35 cellular contexts compared by ENCODE assay signal in the genomic region with DNA sequence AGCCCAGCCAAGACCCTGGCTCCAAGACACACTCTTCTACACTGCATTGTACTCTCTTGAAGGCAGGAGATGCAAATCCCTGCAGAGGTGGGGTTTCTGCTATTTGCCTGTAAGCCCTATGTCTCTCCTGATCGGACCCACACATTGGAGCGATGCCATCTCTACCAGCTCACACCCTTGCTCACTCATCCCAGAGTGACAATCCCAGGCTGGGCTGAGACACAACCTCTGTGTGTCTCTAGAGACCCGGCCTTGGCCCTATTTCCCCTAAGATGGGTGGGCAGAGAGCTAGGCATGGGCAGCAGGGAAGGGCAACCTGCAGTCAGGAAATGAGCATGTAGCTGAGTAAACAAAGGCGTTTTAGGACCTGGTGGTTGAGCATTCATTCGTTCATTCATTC. TPM values are rescaled to one million over a fixed set of nuclear protein-coding genes. Genes with fewer than 3 reads are reported as not detected.
"Had no signal": no experiment of that assay in that cellular context is flagged by ENCODE, and none has a peak within 500 bp of the region (broad histone marks: within the 10 kb centered on the region; RNA-seq: fewer than 3 reads in every experiment).

No MANE protein-coding gene starts in this region.

- H3K27ac Mint-ChIP-seq: activated B cell treated with CpG ODN at 0.5 μM for 24 hours; activated CD4-positive, alpha-beta memory T cell treated with anti-CD3 and anti-CD28 coated beads, Interleukin-2, amount 10 ng/mL, durations not matched to agents 7 days and 5 days; activated CD8-positive, alpha-beta memory T cell treated with anti-CD3 and anti-CD28 coated beads, Interleukin-2, amount 10 ng/mL, durations not matched to agents 7 days and 5 days; activated naive CD4-positive, alpha-beta T cell treated with anti-CD3 and anti-CD28 coated beads, Interleukin-2, amount 10 ng/mL, durations not matched to agents 7 days and 5 days; activated naive CD8-positive, alpha-beta T cell treated with anti-CD3 and anti-CD28 coated beads for 36 hours; T-cell; T-helper 17 cell had no signal

- FAIRE-seq: K562, RCC 7860 had no signal

- H3K4me3 ChIP-seq: ascending aorta, K562 had no signal

- H3K36me3 Mint-ChIP-seq: activated CD8-positive, alpha-beta memory T cell treated with anti-CD3 and anti-CD28 coated beads, Interleukin-2, amount 10 ng/mL, durations not matched to agents 7 days and 5 days; activated naive CD4-positive, alpha-beta T cell treated with anti-CD3 and anti-CD28 coated beads, Interleukin-2, amount 10 ng/mL, durations not matched to agents 7 days and 5 days; activated naive CD8-positive, alpha-beta T cell treated with anti-CD3 and anti-CD28 coated beads for 36 hours; T-cell had no signal

- H3K4me1 Mint-ChIP-seq: activated B cell treated with CpG ODN at 0.5 μM for 24 hours; activated CD4-positive, alpha-beta memory T cell treated with anti-CD3 and anti-CD28 coated beads, Interleukin-2, amount 10 ng/mL, durations not matched to agents 7 days and 5 days; activated CD8-positive, alpha-beta memory T cell treated with anti-CD3 and anti-CD28 coated beads, Interleukin-2, amount 10 ng/mL, durations not matched to agents 7 days and 5 days; activated naive CD4-positive, alpha-beta T cell treated with anti-CD3 and anti-CD28 coated beads, Interleukin-2, amount 10 ng/mL, durations not matched to agents 7 days and 5 days; activated naive CD8-positive, alpha-beta T cell treated with anti-CD3 and anti-CD28 coated beads for 36 hours; T-cell; T-helper 17 cell had no signal

- H3K27me3 ChIP-seq: ascending aorta had no signal

- H3K9me3 ChIP-seq: ascending aorta had no signal

- ATAC-seq: activated CD8-positive, alpha-beta memory T cell treated with anti-CD3 and anti-CD28 coated beads, Interleukin-2, amount 10 ng/mL, durations not matched to agents 7 days and 5 days; Right ventricle myocardium inferior; SK-N-SH treated with all-trans-retinoic acid at 6 μM for 48 hours; T-cell; T-helper 17 cell had no signal

- DNase-seq: activated B cell treated with CpG ODN at 0.5 μM for 24 hours; activated CD4-positive, alpha-beta memory T cell treated with anti-CD3 and anti-CD28 coated beads, Interleukin-2, amount 10 ng/mL, durations not matched to agents 7 days and 5 days; activated CD4-positive, alpha-beta T cell treated with anti-CD3 and anti-CD28 coated beads for 4 hours; activated CD4-positive, CD25-positive, alpha-beta regulatory T cell treated with anti-CD3 and anti-CD28 coated beads, Interleukin-2, amount 50 U/mL, for 72 hours; activated CD8-positive, alpha-beta memory T cell treated with anti-CD3 and anti-CD28 coated beads for 24 hours; activated CD8-positive, alpha-beta memory T cell treated with anti-CD3 and anti-CD28 coated beads, Interleukin-2, amount 10 ng/mL, durations not matched to agents 7 days and 5 days; activated CD8-positive, alpha-beta memory T cell treated with anti-CD3 and anti-CD28 coated beads, Interleukin-2, amount 50 U/mL, for 48 hours; activated effector memory CD4-positive, alpha-beta T cell treated with Interleukin-2 at 50 U/mL for 16 hours; activated naive CD4-positive, alpha-beta T cell treated with anti-CD3 and anti-CD28 coated beads, Interleukin-2, amount 10 ng/mL, durations not matched to agents 7 days and 5 days; activated naive CD8-positive, alpha-beta T cell treated with anti-CD3 and anti-CD28 coated beads for 36 hours; activated T-cell treated with anti-CD3 and anti-CD28 coated beads, Interleukin-2, amount 50 U/mL, for 48 hours; amygdala; central memory CD4-positive, alpha-beta T cell; NCI-H1105; NCI-H1417 treated with DMSO at 0.1 percent for 48 hours; NCI-H187 treated with DMSO at 0.1 percent for 48 hours; NCI-H2081; NCI-H226; NCI-H446 treated with DMSO at 0.1 percent for 48 hours; NCI-H524; NCI-H748 treated with DMSO at 0.1 percent for 48 hours; NK-92 treated with Interleukin-12 subunit alpha and Interleukin-12 subunit beta, amount 100 ng/mL, for 24 hours; SIG-M5; T-cell; T-helper 17 cell; T-helper 9 cell had no signal

- H3K4me3 Mint-ChIP-seq: activated B cell treated with CpG ODN at 0.5 μM for 24 hours; activated CD4-positive, alpha-beta memory T cell treated with anti-CD3 and anti-CD28 coated beads, Interleukin-2, amount 10 ng/mL, durations not matched to agents 7 days and 5 days; activated CD8-positive, alpha-beta memory T cell treated with anti-CD3 and anti-CD28 coated beads, Interleukin-2, amount 10 ng/mL, durations not matched to agents 7 days and 5 days; activated naive CD4-positive, alpha-beta T cell treated with anti-CD3 and anti-CD28 coated beads, Interleukin-2, amount 10 ng/mL, durations not matched to agents 7 days and 5 days; activated naive CD8-positive, alpha-beta T cell treated with anti-CD3 and anti-CD28 coated beads for 36 hours; T-cell; T-helper 17 cell had no signal

- H3K36me3 ChIP-seq: ascending aorta had no signal

- H3K9me3 Mint-ChIP-seq: activated B cell treated with CpG ODN at 0.5 μM for 24 hours; activated CD4-positive, alpha-beta memory T cell treated with anti-CD3 and anti-CD28 coated beads, Interleukin-2, amount 10 ng/mL, durations not matched to agents 7 days and 5 days; activated naive CD4-positive, alpha-beta T cell treated with anti-CD3 and anti-CD28 coated beads, Interleukin-2, amount 10 ng/mL, durations not matched to agents 7 days and 5 days; activated naive CD8-positive, alpha-beta T cell treated with anti-CD3 and anti-CD28 coated beads for 36 hours; T-cell had no signal

- H3K27ac ChIP-seq: RWPE1, VCaP had no signal

RNA-seq across cellular contexts. Expression of a gene that starts 25.6 kb away (rescaled TPM):
- total RNA-seq: K562, MCF 10A, PC-3 had no signal
- polyA plus RNA-seq: K562 had no signal
